Comparison of ENCODE assay signal across 8 cellular contexts in the genomic region with DNA sequence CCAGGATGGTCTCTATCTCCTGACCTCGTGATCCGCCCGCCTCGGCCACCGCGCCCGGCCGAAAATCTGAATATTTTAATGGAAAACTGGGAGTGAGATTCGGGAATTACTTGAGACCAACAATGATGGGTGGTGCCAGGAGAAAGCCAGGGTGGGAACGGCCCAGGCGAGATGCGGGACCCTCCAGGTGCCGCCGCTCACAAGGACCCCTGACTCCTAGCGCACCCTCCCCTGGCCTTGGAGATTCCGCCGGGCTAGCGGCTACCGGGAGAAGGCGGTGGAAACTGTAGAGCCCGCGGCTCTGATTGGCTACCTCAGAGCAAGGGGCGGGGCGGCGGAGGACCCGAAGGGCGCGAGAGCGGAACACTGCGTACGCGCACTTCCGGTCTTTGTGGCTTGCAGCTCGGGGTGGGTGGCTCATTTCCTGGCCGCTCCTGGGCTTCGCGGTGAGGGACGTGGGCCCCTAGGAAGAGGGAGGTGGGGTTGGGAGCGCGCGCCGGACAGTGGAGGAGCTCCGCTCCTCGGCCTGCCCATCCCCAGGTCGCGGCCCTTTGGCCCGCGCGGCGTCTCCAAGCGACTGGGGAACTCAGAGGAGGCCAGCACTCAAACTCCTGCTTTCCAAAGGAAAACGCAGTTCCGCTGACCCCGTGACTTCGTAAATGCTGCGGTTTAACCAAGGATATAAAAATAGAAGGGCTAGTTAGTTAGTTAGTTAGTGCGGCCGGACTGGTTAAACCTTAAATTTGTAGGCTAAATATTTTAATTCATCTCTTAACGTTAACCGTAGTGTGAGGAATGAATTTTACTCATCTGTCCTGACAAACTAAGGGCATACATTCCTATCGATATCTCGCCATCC.
DNase-seq lines count a peak whose midpoint lies in the region; ATAC-seq, FAIRE-seq and TF ChIP-seq lines count a peak whose summit lies in the region.

A gene (plus strand): TSS at position 371 of the 859 bp plus-strand sequence. CDS start 1,437 bp downstream, outside the sequence.

- H3K9me3 Mint-ChIP-seq in central memory CD8-positive, alpha-beta T cell = no peaks in the 10 kb centered on the region

- ATAC-seq in HG03196 (IDR thresholded peaks at IDR 0.05; ENCODE audit: unreplicated experiment) = peak; percentile 99
- ATAC-seq in central memory CD8-positive, alpha-beta T cell (replicated peaks; ENCODE audit: extremely low read depth, poor library complexity, severe bottlenecking) = peak; percentile 98

- DNase-seq in AG08395 (ENCODE audit: low spot score) = peak; percentile 98
- DNase-seq in NCI-H345 (lab: John Stamatoyannopoulos, UW) = peak; percentile 98
- peak; percentile 86 for DNase-seq in activated CD4-positive, CD25-positive, alpha-beta regulatory T cell treated with anti-CD3 and anti-CD28 coated beads, Interleukin-2, amount 50 U/mL, for 16 hours (ENCODE audit: low read depth, low spot score)
- DNase-seq in central memory CD8-positive, alpha-beta T cell (ENCODE audit: low spot score in 2 of 2) = peak; percentile 87 to 89
- peak; percentile 96 for DNase-seq in stimulated activated CD4-positive, alpha-beta T cell treated with anti-CD3 and anti-CD28 coated beads, Interleukin-12 subunit alpha, Interleukin-12 subunit beta, amount 100 ng/mL, for 4 hours

- peak within 1 kb of the TSS; percentile 98 for H3K27ac Mint-ChIP-seq in central memory CD8-positive, alpha-beta T cell (ENCODE audit: low read depth)

- TF ChIP-seq POLR2A in GM18951 (IDR thresholded peaks at IDR 0.05; ENCODE audit: extremely low read depth, insufficient read depth, insufficient read length) = peak; percentile 92

- FAIRE-seq in islet of Langerhans (lab: Jason Lieb, UNC) = peak; percentile 77

- no peaks in the 10 kb centered on the region for H3K27me3 Mint-ChIP-seq in central memory CD8-positive, alpha-beta T cell

- H3K4me3 Mint-ChIP-seq in central memory CD8-positive, alpha-beta T cell = peak within 1 kb of the TSS; percentile 96

- peaks cover 31% of the 10 kb centered on the region for H3K36me3 Mint-ChIP-seq in central memory CD8-positive, alpha-beta T cell (ENCODE audit: insufficient read depth)

- in situ Hi-C loops in GM18951 (cut with MboI; ENCODE audit: low sequenced_read_pairs, unreplicated experiment) = no loop called here

- peaks cover 25% of the 10 kb centered on the region for H3K4me1 Mint-ChIP-seq in central memory CD8-positive, alpha-beta T cell

Comparison
In these comparisons a context has a peak if more than half of its experiments do, and no peak if none do; other contexts are left out.
1. Peak in every context shown above with its lines: DNase-seq and ATAC-seq.